8 cellular contexts compared by ENCODE assay signal in genomic region chr18:70490008-70490933, GRCh38.
A peak's percentile ranks its signal among the peaks of the same experiment; 100 is the strongest.
DNase-seq lines count a peak whose midpoint lies in the region; ATAC-seq and TF ChIP-seq lines count a peak whose summit lies in the region.

No MANE protein-coding gene starts in this region.

- no peaks in the 10 kb centered on the region for H3K36me3 ChIP-seq in parathyroid adenoma (ENCODE audit: control insufficient read depth, insufficient read depth, low read length)

- TF ChIP-seq CTCF in AG09319 (IDR thresholded peaks at IDR 0.05; ENCODE audit: low read depth, low read length), result peak; percentile 57
- TF ChIP-seq CTCF in GM12873 (IDR thresholded peaks at IDR 0.05; ENCODE audit: insufficient read depth, low read depth, low read length, missing control alignments), result peak; percentile 56
- peak; percentile 77 for TF ChIP-seq CTCF in foreskin keratinocyte (conservative IDR thresholded peaks at IDR 0.05)
- TF ChIP-seq CTCF in parathyroid adenoma (IDR thresholded peaks at IDR 0.05), result peak; percentile 66

- H3K27ac ChIP-seq in foreskin keratinocyte (no peak overlapping the region), parathyroid adenoma (no peak overlapping the region)

- H3K4me3 ChIP-seq in parathyroid adenoma (ENCODE audit: low read depth, low read length), result no peak overlapping the region

- no peak overlapping the region for H3K4me2 ChIP-seq in parathyroid adenoma (ENCODE audit: low read length)

- no peak for DNase-seq in AG09319 (ENCODE audit: extremely low read depth, low read depth)
- DNase-seq in NCI-H524 (lab: John Stamatoyannopoulos, UW), result peak; percentile 50 to 72
- peak; percentile 12 to 17 for DNase-seq in activated CD4-positive, alpha-beta T cell treated with anti-CD3 and anti-CD28 coated beads, Interleukin-2, amount 50 U/mL, for 4 hours
- peak in 1 of 2 donors; percentile 25 for DNase-seq in foreskin keratinocyte

- H2AFZ ChIP-seq in parathyroid adenoma, result no peak overlapping the region

- no peaks in the 10 kb centered on the region for H3K9me3 ChIP-seq in parathyroid adenoma (ENCODE audit: control insufficient read depth, low read length)

- H3K4me1 ChIP-seq in foreskin keratinocyte (no peaks in the 10 kb centered on the region), parathyroid adenoma (no peaks in the 10 kb centered on the region)

- H3K27me3 ChIP-seq in foreskin keratinocyte (no peaks in the 10 kb centered on the region), parathyroid adenoma (ENCODE audit: control insufficient read depth, insufficient read depth, low read length) (no peaks in the 10 kb centered on the region)

- H3K79me2 ChIP-seq in parathyroid adenoma, result no peaks in the 10 kb centered on the region

- no peak overlapping the region for H3K9ac ChIP-seq in parathyroid adenoma

- ATAC-seq in HG03066 (IDR thresholded peaks at IDR 0.05; ENCODE audit: low read depth, unreplicated experiment), result peak; percentile 60
- peak; percentile 74 for ATAC-seq in foreskin keratinocyte
- ATAC-seq in GM19328 (IDR thresholded peaks at IDR 0.05; ENCODE audit: unreplicated experiment), result no peak
